Comparison of ENCODE assay signal across 9 cellular contexts in the genomic region with DNA sequence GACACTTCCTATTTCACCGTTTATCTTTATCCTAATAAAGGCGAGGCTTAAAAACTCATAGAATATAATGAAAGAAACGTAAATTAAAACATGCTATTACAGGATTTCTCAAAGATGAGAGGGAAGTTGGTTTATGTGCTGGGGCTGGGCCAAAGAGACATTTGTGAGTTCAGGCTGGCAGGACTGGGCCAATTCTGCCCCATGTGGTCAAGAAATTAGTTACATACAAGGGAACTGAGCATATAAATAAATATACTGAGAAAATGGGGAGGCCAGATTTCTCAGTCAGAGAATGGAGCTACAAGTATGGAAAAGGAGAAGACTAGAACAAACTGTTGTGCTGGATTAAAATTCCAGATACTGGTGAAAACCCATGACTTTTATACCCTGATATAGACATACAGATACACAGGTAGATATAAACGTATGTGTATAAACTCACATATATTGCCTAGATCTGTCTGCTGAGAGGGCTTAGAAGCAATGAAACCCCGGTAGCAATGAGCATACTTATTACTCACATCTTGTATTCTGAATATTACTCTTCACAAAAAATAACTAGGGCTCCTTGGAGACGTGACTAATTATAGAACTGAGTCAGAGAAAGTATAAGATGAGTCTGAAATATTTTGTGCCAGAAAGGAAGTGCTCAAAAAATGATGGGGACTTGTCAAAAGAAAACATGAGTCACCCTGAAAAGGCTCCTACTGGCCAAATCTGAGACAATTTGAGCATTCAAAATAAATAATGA.
A peak's percentile ranks its signal among the peaks of the same experiment; 100 is the strongest.
DNase-seq lines count a peak whose midpoint lies in the region; ATAC-seq, FAIRE-seq and TF ChIP-seq lines count a peak whose summit lies in the region.
"Had no signal": no experiment of that assay in that cellular context is flagged by ENCODE, and none has a peak within 500 bp of the region (broad histone marks: within the 10 kb centered on the region; RNA-seq: fewer than 3 reads in every experiment).

No MANE protein-coding gene starts in this region.

- H3K4me1 ChIP-seq in rectal smooth muscle tissue (ENCODE audit: control insufficient read depth, insufficient read depth, low read length), result no peaks in the 10 kb centered on the region

- no peak overlapping the region for H3K9ac ChIP-seq in rectal smooth muscle tissue (ENCODE audit: low read length)

- no peak overlapping the region for H3K4me3 ChIP-seq in rectal smooth muscle tissue (ENCODE audit: low read length)

- POLR2A ChIA-PET in T-cell (lab: Charles Lee), result interaction anchor here in 1 of 2 donors (0.6 kb wide), 1 partner anchor 851 kb away, joined by 9 read pairs; no protein-coding TSS in a partner anchor

- CTCF ChIA-PET in T-cell (lab: Charles Lee), result no interaction called here

- H3K36me3 Mint-ChIP-seq in activated T-cell treated with anti-CD3 and anti-CD28 coated beads, Interleukin-2, amount 50 U/mL, for 4 hours (ENCODE audit: insufficient read depth), result peaks cover 39% of the 10 kb centered on the region
- peaks cover 57% of the 10 kb centered on the region for H3K36me3 Mint-ChIP-seq in T-cell

- H3K4me3 Mint-ChIP-seq in activated T-cell treated with anti-CD3 and anti-CD28 coated beads, Interleukin-2, amount 50 U/mL, for 4 hours, result no peak overlapping the region
- no peak overlapping the region for H3K4me3 Mint-ChIP-seq in T-cell

- peak; percentile 98 to 99 for ATAC-seq in activated T-cell treated with anti-CD3 and anti-CD28 coated beads, Interleukin-2, amount 50 U/mL, for 4 hours
- no peak for ATAC-seq in T-cell (replicated peaks in 1 of 4)

- no peaks in the 10 kb centered on the region for H3K27me3 ChIP-seq in rectal smooth muscle tissue (ENCODE audit: control insufficient read depth, insufficient read depth, low read length)

- no peaks in the 10 kb centered on the region for H3K27me3 Mint-ChIP-seq in activated T-cell treated with anti-CD3 and anti-CD28 coated beads, Interleukin-2, amount 50 U/mL, for 4 hours (ENCODE audit: low read depth)
- no peaks in the 10 kb centered on the region for H3K27me3 Mint-ChIP-seq in T-cell

- H3K27ac ChIP-seq in rectal smooth muscle tissue (ENCODE audit: low read depth, low read length), result peak overlapping the region; percentile 3

- H3K4me1 Mint-ChIP-seq in activated T-cell treated with anti-CD3 and anti-CD28 coated beads, Interleukin-2, amount 50 U/mL, for 4 hours (ENCODE audit: low read depth), result peaks cover 18% of the 10 kb centered on the region
- peaks cover 0 to 12% (median 5%) of the 10 kb centered on the region in 3 donors for H3K4me1 Mint-ChIP-seq in T-cell

- H3K36me3 ChIP-seq in rectal smooth muscle tissue (ENCODE audit: control insufficient read depth, insufficient read depth, low read length), result peaks cover 6% of the 10 kb centered on the region

- TF ChIP-seq POLR2A in H54 (IDR thresholded peaks at IDR 0.05; ENCODE audit: low read depth, low read length), result no peak

- no peak overlapping the region for H3K27ac Mint-ChIP-seq in T-cell

- H3K9me3 Mint-ChIP-seq in activated T-cell treated with anti-CD3 and anti-CD28 coated beads, Interleukin-2, amount 50 U/mL, for 4 hours, result peaks cover 23% of the 10 kb centered on the region
- peaks cover 7 to 23% (median 18%) of the 10 kb centered on the region in 3 donors for H3K9me3 Mint-ChIP-seq in T-cell

- peak; percentile 82 for FAIRE-seq in H54 (lab: Jason Lieb, UNC)
- FAIRE-seq: endometrium had no signal

- DNase-seq in activated T-cell treated with anti-CD3 and anti-CD28 coated beads, Interleukin-2, amount 50 U/mL, for 4 hours, result no peak
- no peak for DNase-seq in activated T-cell treated with anti-CD3 and anti-CD28 coated beads for 4 hours
- peak; percentile 4 for DNase-seq in H54 (ENCODE audit: insufficient read length, low spot score)
- peak; percentile 59 to 72 for DNase-seq in Kasumi-1 (lab: John Stamatoyannopoulos, UW)
- peak; percentile 1 for DNase-seq in brain pericyte (ENCODE audit: low read depth, low spot score)
- DNase-seq in activated effector memory CD4-positive, alpha-beta T cell treated with anti-CD3 and anti-CD28 coated beads, Interleukin-2, amount 50 U/mL, for 16 hours, result no peak
- DNase-seq in T-cell, result no peak

Comparison
In these comparisons a context has a peak if more than half of its experiments do, and no peak if none do; other contexts are left out.
1. ATAC-seq: peak in activated T-cell treated with anti-CD3 and anti-CD28 coated beads, Interleukin-2, amount 50 U/mL, for 4 hours (2 of 2); none in T-cell (0 of 4).
2. DNase-seq: peak in H54 (single experiment), Kasumi-1 (2 of 2) and brain pericyte (single experiment); none in activated T-cell treated with anti-CD3 and anti-CD28 coated beads, Interleukin-2, amount 50 U/mL, for 4 hours (single experiment), activated T-cell treated with anti-CD3 and anti-CD28 coated beads for 4 hours (single experiment), activated effector memory CD4-positive, alpha-beta T cell treated with anti-CD3 and anti-CD28 coated beads, Interleukin-2, amount 50 U/mL, for 16 hours (single experiment) and T-cell (0 of 34).